30 cellular contexts compared by ENCODE assay signal in genomic region chr12:38932320-38932719, GRCh38. TPM values are rescaled to one million over a fixed set of nuclear protein-coding genes. Genes with fewer than 3 reads are reported as not detected.
DNase-seq lines count a peak whose midpoint lies in the region; ATAC-seq, FAIRE-seq and TF ChIP-seq lines count a peak whose summit lies in the region.
"Had no signal": no experiment of that assay in that cellular context is flagged by ENCODE, and none has a peak within 500 bp of the region (broad histone marks: within the 10 kb centered on the region; RNA-seq: fewer than 3 reads in every experiment).

No MANE protein-coding gene starts in this region.

- H3K27me3 ChIP-seq in liver (ENCODE audit: control insufficient read depth in 4 of 4, insufficient read depth in 4 of 4, low read length in 3 of 4) = no peaks in the 10 kb centered on the region
- no peaks in the 10 kb centered on the region for H3K27me3 ChIP-seq in HepG2 (ENCODE audit: control insufficient read depth in 1 of 2, insufficient read depth in 2 of 2, low read length in 2 of 2)
- H3K27me3 ChIP-seq in mesenchymal stem cell (ENCODE audit: control insufficient read depth in 1 of 2, insufficient read depth in 1 of 2, low read length in 2 of 2) = no peaks in the 10 kb centered on the region
- H3K27me3 ChIP-seq: BE2C; BLaER1; BLaER1 treated with 17β-estradiol and CSF1 and Interleukin-3, amounts not matched to agents 10 nM and 100 nM had no signal

- DNase-seq in HepG2 (ENCODE audit: low spot score) (no peak), mesenchymal stem cell (no peak)
- DNase-seq: 8988T; ACHN; AML-193; BE2C; C1 segment of cervical spinal cord; Caco-2; Calu3; CD4-positive, alpha-beta memory T cell; CD4-positive, alpha-beta T cell; CD4-positive, CD25-positive, alpha-beta regulatory T cell; CD8-positive, alpha-beta memory T cell; CD8-positive, alpha-beta T cell; COR-L47; DMS 273 treated with DMSO at 0.1 percent for 48 hours; DMS153; DMS79; DMS79 treated with DMSO at 0.1 percent for 48 hours; DND-41; EL had no signal

- 87% methylated on average over 7 of the region's 7 CpGs for WGBS in liver
- WGBS in HepG2 (ENCODE audit: low lambda C conversion rate) = 87% methylated on average over 4 of the region's 7 CpGs
- 95% methylated on average over 7 of the region's 7 CpGs for WGBS in mesenchymal stem cell

- H3K4me3 ChIP-seq in liver (ENCODE audit: low read depth in 1 of 3, low read length in 3 of 3) = no peak overlapping the region
- H3K4me3 ChIP-seq in HepG2 (replicated peaks in 1 of 3; ENCODE audit: insufficient read depth in 1 of 3, low read depth in 2 of 3, low read length in 3 of 3) = no peak overlapping the region
- no peak overlapping the region for H3K4me3 ChIP-seq in mesenchymal stem cell (ENCODE audit: insufficient read depth in 1 of 2, low read depth in 1 of 2, low read length in 2 of 2)
- H3K4me3 ChIP-seq: A549; BLaER1; BLaER1 treated with 17β-estradiol and CSF1 and Interleukin-3, amounts not matched to agents 10 nM and 100 nM had no signal

- no peak overlapping the region for H2BK5ac ChIP-seq in mesenchymal stem cell (ENCODE audit: low read depth, low read length, poor library complexity, severe bottlenecking)

- no peak overlapping the region for H3K14ac ChIP-seq in mesenchymal stem cell (ENCODE audit: low read length in 2 of 2)

- H3K4ac ChIP-seq in mesenchymal stem cell (ENCODE audit: low read depth in 1 of 2, low read length in 2 of 2) = no peak overlapping the region

- no TSS peak for BruUV-seq in HepG2 (replicated peaks; lab: Mats Ljungman, UMichigan)

- no peak for FAIRE-seq in HepG2 (lab: Jason Lieb, UNC)
- FAIRE-seq: A204.1, A549, D721Med had no signal

- no peak overlapping the region for H4K91ac ChIP-seq in mesenchymal stem cell (ENCODE audit: low read length)

- no peak overlapping the region for H2AFZ ChIP-seq in HepG2 (ENCODE audit: low read length)
- peak overlapping the region; percentile 14 for H2AFZ ChIP-seq in mesenchymal stem cell (ENCODE audit: low read depth, low read length)

- intact Hi-C loops in HepG2 (cut with micrococcal nuclease; ENCODE audit: unreplicated experiment) = no loop called here

- no peak overlapping the region for H2AK5ac ChIP-seq in mesenchymal stem cell (ENCODE audit: low read length, severe bottlenecking)

- H3K4me2 ChIP-seq in HepG2 (ENCODE audit: low read depth, low read length) (no peak overlapping the region), mesenchymal stem cell (ENCODE audit: low read length, poor library complexity, severe bottlenecking) (no peak overlapping the region)
- H3K4me2 ChIP-seq: A549; BLaER1; BLaER1 treated with 17β-estradiol and CSF1 and Interleukin-3, amounts not matched to agents 10 nM and 100 nM had no signal

- TF ChIP-seq EP300 in HepG2 (IDR thresholded peaks at IDR 0.05; ENCODE audit: low read depth in 2 of 2, low read length in 2 of 2) = no peak
- TF ChIP-seq EP300 in HepG2 (CRISPR knock-in tag; IDR thresholded peaks at IDR 0.05; ENCODE audit: borderline replicate concordance) = no peak

- H2BK12ac ChIP-seq in mesenchymal stem cell (ENCODE audit: low read length in 2 of 2) = no peak overlapping the region

- in situ Hi-C loops in HepG2 (cut with HindIII; ENCODE audit: extremely low pct_ligation_motif_present, low pct_unique_long_range_greater_than_20kb) = no loop called here

- H3K4me1 ChIP-seq in liver (ENCODE audit: control insufficient read depth in 4 of 4, insufficient read depth in 4 of 4, low read length in 3 of 4) (no peaks in the 10 kb centered on the region), HepG2 (ENCODE audit: insufficient read depth, low read length) (peaks cover 11% of the 10 kb centered on the region), mesenchymal stem cell (ENCODE audit: control insufficient read depth, insufficient read depth, low read depth, low read length) (no peaks in the 10 kb centered on the region)
- H3K4me1 ChIP-seq: BE2C had no signal

- H3K9me3 ChIP-seq in liver (ENCODE audit: control insufficient read depth in 4 of 4, low read length in 3 of 4) (peaks cover 0 to under 1% (median 0%) of the 10 kb centered on the region in 4 donors), HepG2 (ENCODE audit: low read length) (no peaks in the 10 kb centered on the region), mesenchymal stem cell (ENCODE audit: control insufficient read depth, low read length) (peaks cover 3% of the 10 kb centered on the region)
- H3K9me3 ChIP-seq: A549, BE2C, Caco-2 had no signal

- H3K79me2 ChIP-seq in HepG2 (ENCODE audit: insufficient read depth, low read length) = no peaks in the 10 kb centered on the region

- CTCF ChIA-PET in HepG2 (lab: Yijun Ruan, JAX; ENCODE audit: low intra/inter-chr PET ratio, low total read pairs) = no interaction called here

- H3K18ac ChIP-seq in mesenchymal stem cell (ENCODE audit: low read depth in 1 of 2, low read length in 2 of 2) = no peak overlapping the region

- no peaks in the 10 kb centered on the region for H3K79me1 ChIP-seq in mesenchymal stem cell (replicated peaks; ENCODE audit: low read length, poor library complexity, severe bottlenecking)

- no peak overlapping the region for H4K8ac ChIP-seq in mesenchymal stem cell (ENCODE audit: low read length)

- no peak overlapping the region for H3K27ac ChIP-seq in liver (ENCODE audit: low read depth in 1 of 2, low read length in 2 of 2)
- H3K27ac ChIP-seq in HepG2 (ENCODE audit: extremely low read length, insufficient read depth, low read length) = no peak overlapping the region
- no peak overlapping the region for H3K27ac ChIP-seq in mesenchymal stem cell (ENCODE audit: low read length, poor library complexity, severe bottlenecking)
- H3K27ac ChIP-seq: 22Rv1; A549; BLaER1; BLaER1 treated with 17β-estradiol and CSF1 and Interleukin-3, amounts not matched to agents 10 nM and 100 nM; C4-2B had no signal

- no peak overlapping the region for H2BK15ac ChIP-seq in mesenchymal stem cell (ENCODE audit: low read depth, poor library complexity, severe bottlenecking)

- H3K36me3 ChIP-seq in liver (ENCODE audit: control insufficient read depth in 4 of 4, insufficient read depth in 3 of 4, low read depth in 1 of 4, low read length in 3 of 4) = no peaks in the 10 kb centered on the region
- no peaks in the 10 kb centered on the region for H3K36me3 ChIP-seq in HepG2 (replicated peaks in 1 of 2; ENCODE audit: control insufficient read depth in 1 of 2, insufficient read depth in 2 of 2, low read length in 2 of 2)
- H3K36me3 ChIP-seq in mesenchymal stem cell (ENCODE audit: control insufficient read depth in 1 of 2, insufficient read depth in 2 of 2, low read depth in 1 of 2, low read length in 2 of 2) = no peaks in the 10 kb centered on the region
- H3K36me3 ChIP-seq: BE2C; BLaER1; BLaER1 treated with 17β-estradiol and CSF1 and Interleukin-3, amounts not matched to agents 10 nM and 100 nM had no signal

- ATAC-seq in HepG2 = no peak
- no peak for ATAC-seq in HG03439 (IDR thresholded peaks at IDR 0.05; ENCODE audit: unreplicated experiment)
- ATAC-seq: A549; CD8-positive, alpha-beta T cell had no signal

- no peaks in the 10 kb centered on the region for H4K20me1 ChIP-seq in HepG2 (ENCODE audit: insufficient read depth, low read length)
- H4K20me1 ChIP-seq: BLaER1; BLaER1 treated with 17β-estradiol and CSF1 and Interleukin-3, amounts not matched to agents 10 nM and 100 nM had no signal

- H3K23ac ChIP-seq in mesenchymal stem cell (ENCODE audit: low read length in 2 of 2) = no peak overlapping the region

- TF ChIP-seq POLR2A in HepG2 (IDR thresholded peaks at IDR 0.05; ENCODE audit: insufficient read depth in 1 of 2, low read depth in 2 of 2, low read length in 2 of 2) = no peak

- no peak for TF ChIP-seq RAD21 in liver (IDR thresholded peaks at IDR 0.05)
- no peak for TF ChIP-seq RAD21 in HepG2 (CRISPR knock-in tag; IDR thresholded peaks at IDR 0.05)

- TF ChIP-seq CTCF in liver (IDR thresholded peaks at IDR 0.05; ENCODE audit: low read depth, low read length, missing input control) (no peak), HepG2 (CRISPR knock-in tag; IDR thresholded peaks at IDR 0.05) (no peak)

- POLR2A ChIA-PET in HepG2 (lab: Yijun Ruan, JAX) = no interaction called here

- no peak overlapping the region for H3K9ac ChIP-seq in liver (ENCODE audit: low read depth in 1 of 2, low read length in 2 of 2)
- no peak overlapping the region for H3K9ac ChIP-seq in HepG2 (ENCODE audit: insufficient read depth, low read depth, low read length)
- H3K9ac ChIP-seq in mesenchymal stem cell (ENCODE audit: low read length) = no peak overlapping the region
- H3K9ac ChIP-seq: BLaER1; BLaER1 treated with 17β-estradiol and CSF1 and Interleukin-3, amounts not matched to agents 10 nM and 100 nM had no signal

- no peak overlapping the region for H2BK120ac ChIP-seq in mesenchymal stem cell (ENCODE audit: low read depth, low read length)

TF ChIP-seq in liver, 16 proteins besides CTCF, POLR2A, EP300 and RAD21 (continues in another document):
- peak; percentile 83 to 88 for TF ChIP-seq RXRA (IDR thresholded peaks at IDR 0.05)

RNA-seq across cellular contexts. Expression of gene CPNE8, which starts 26.9 kb away (rescaled TPM):
- 10 to 100 TPM in 1 of 2 donors, 1 to 10 TPM in 1; 4.2 to 17.3 TPM for total RNA-seq in liver
- 10 to 100 TPM in 1 of 2 donors, 1 to 10 TPM in 1; 4.5 to 27.4 TPM for polyA plus RNA-seq in liver
- total RNA-seq in HepG2 (2016; rRNA removed; fragmentation: Illumina TruSeq; extraction: Trizol) = 2.4 and 3.6 TPM in 2 replicates
- total RNA-seq in HepG2 (2016; cell fraction: cytosol; rRNA removed; fragmentation: Illumina TruSeq; extraction: Trizol; ENCODE audit: low read depth) = 0.18 and 0.51 TPM in 2 replicates
- 1.9 and 3.5 TPM in 2 replicates for total RNA-seq in HepG2 (2016; cell fraction: insoluble cytoplasmic fraction; rRNA removed; fragmentation: Illumina TruSeq; extraction: Trizol)
- total RNA-seq in HepG2 (2016; cell fraction: membrane; rRNA removed; fragmentation: Illumina TruSeq; extraction: Trizol) = 0.34 and 0.46 TPM in 2 replicates
- 3.9 and 5.6 TPM in 2 replicates for total RNA-seq in HepG2 (2016; cell fraction: nucleus; rRNA removed; fragmentation: Illumina TruSeq; extraction: Trizol)
- 1.4 and 2.7 TPM in 2 replicates for polyA plus RNA-seq in HepG2 (2011; rRNA removed)
- polyA plus RNA-seq in HepG2 (2011; cell fraction: cytosol; rRNA removed) = 0.74 and 1.1 TPM in 2 replicates
- polyA plus RNA-seq in HepG2 (2011; cell fraction: nucleus; rRNA removed) = 0.90 and 1.5 TPM in 2 replicates
- polyA plus RNA-seq in HepG2 (2012) = 0.69 and 0.98 TPM in 2 replicates
- 0.06 and 0.08 TPM in 2 replicates for polyA plus RNA-seq in HepG2 (2016; cell fraction: cytosol; fragmentation: Illumina TruSeq; extraction: Trizol; ENCODE audit: low read depth)
- polyA plus RNA-seq in HepG2 (2016; cell fraction: insoluble cytoplasmic fraction; fragmentation: Illumina TruSeq; extraction: Trizol; ENCODE audit: low read depth) = 1.6 TPM in 2 replicates
- polyA plus RNA-seq in HepG2 (2016; cell fraction: membrane; fragmentation: Illumina TruSeq; extraction: Trizol; ENCODE audit: low read depth) = 0.19 and 0.23 TPM in 2 replicates
- polyA plus RNA-seq in HepG2 (2016; cell fraction: nucleus; fragmentation: Illumina TruSeq; extraction: Trizol; ENCODE audit: insufficient read depth, low read depth) = 4.9 and 5.0 TPM in 2 replicates
- 1.4 and 16.1 TPM in 2 replicates for polyA minus RNA-seq in HepG2 (2011; rRNA and poly(A)+ RNA removed; ENCODE audit: low replicate concordance)
- polyA minus RNA-seq in HepG2 (2011; cell fraction: cytosol; rRNA and poly(A)+ RNA removed) = 1.6 and 1.7 TPM in 2 replicates
- 11.1 and 14.3 TPM in 2 replicates for polyA minus RNA-seq in HepG2 (2011; cell fraction: nucleus; rRNA and poly(A)+ RNA removed)
- polyA plus RNA-seq in mesenchymal stem cell (2013, experiment 1 of 2) = 16.9 TPM
- polyA plus RNA-seq in mesenchymal stem cell (2013, experiment 2 of 2) = 18.5 TPM
